In the genomic region with DNA sequence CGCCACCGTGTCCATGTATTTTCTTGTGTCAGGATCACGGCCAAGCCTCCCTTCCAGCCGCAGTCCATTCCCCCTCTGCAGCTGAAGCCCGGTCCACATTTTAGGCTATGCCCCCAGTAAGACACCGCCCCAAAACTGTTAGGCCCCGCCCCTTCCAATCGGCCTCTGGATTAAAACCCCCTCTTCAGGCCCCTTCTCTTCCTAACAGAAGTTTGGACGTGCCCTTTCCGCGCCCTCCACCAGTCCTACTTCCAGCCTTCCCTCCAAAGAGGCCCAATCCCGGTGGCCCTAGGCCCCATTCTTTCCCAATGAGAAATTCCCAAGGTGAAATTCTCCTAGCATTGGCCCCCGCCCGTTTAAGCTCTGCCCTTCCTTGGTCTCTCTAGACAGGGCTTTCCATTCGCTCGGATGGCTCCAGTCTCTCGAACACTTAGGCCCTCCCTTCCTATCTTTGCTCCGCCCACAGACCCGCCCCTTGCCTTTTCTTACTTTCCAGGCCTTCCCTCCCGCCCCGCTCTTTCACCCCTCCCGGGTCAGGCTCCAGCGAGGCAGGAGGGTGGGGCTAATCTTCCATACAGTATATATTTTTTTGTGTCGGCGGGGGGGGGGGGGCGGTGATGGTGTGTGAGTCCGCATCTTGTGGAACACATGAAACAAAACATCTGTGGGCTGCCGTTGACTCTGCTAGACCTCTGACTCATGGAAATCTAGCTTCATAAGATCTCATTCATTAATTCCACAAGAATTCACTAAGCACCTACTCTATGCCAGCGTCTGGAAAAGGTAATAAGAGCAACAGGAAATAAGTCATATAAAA, we compare ENCODE assay signal across 8 cellular contexts. TPM values are rescaled to one million over a fixed set of nuclear protein-coding genes. Genes with fewer than 3 reads are reported as not detected.
DNase-seq lines count a peak whose midpoint lies in the region; ATAC-seq and TF ChIP-seq lines count a peak whose summit lies in the region.

No MANE protein-coding gene starts in this region.

- peak overlapping the region; percentile 75 for H3K4me3 Mint-ChIP-seq in progenitor cell of endocrine pancreas (ENCODE audit: low read depth)

- H3K4me3 ChIP-seq in H7 (ENCODE audit: insufficient read depth, low read depth, low read length) = peak overlapping the region; percentile 84
- peak overlapping the region; percentile 46 to 63 for H3K4me3 ChIP-seq in gastroesophageal sphincter
- peak overlapping the region in 3 of 4 donors; percentile 51 to 61 (median 53) for H3K4me3 ChIP-seq in upper lobe of left lung

- ATAC-seq in gastroesophageal sphincter (peak; percentile 70), upper lobe of left lung (ENCODE audit: low FRiP score in 2 of 2) (peak; percentile 30 to 70), GM21737 (IDR thresholded peaks at IDR 0.05; ENCODE audit: unreplicated experiment) (no peak), HG03135 (IDR thresholded peaks at IDR 0.05; ENCODE audit: unreplicated experiment) (no peak)

- H3K9me3 Mint-ChIP-seq in progenitor cell of endocrine pancreas (ENCODE audit: low read depth) = no peaks in the 10 kb centered on the region

- peaks cover 57% of the 10 kb centered on the region for H3K27me3 Mint-ChIP-seq in progenitor cell of endocrine pancreas

- H3K9me3 ChIP-seq in gastroesophageal sphincter (no peaks in the 10 kb centered on the region), upper lobe of left lung (no peaks in the 10 kb centered on the region)

- 5 to 8% methylated on average over 21 to 23 of the region's 29 CpGs for WGBS in gastroesophageal sphincter (ENCODE audit: low coverage in 1 of 2), 2 donors
- WGBS in upper lobe of left lung, 2 donors = 18 to 19% methylated on average over 28 to 29 of the region's 29 CpGs

- no peaks in the 10 kb centered on the region for H3K36me3 Mint-ChIP-seq in progenitor cell of endocrine pancreas (ENCODE audit: insufficient read depth)

- TF ChIP-seq POLR2A in gastroesophageal sphincter (IDR thresholded peaks at IDR 0.05) (no peak), upper lobe of left lung (IDR thresholded peaks at IDR 0.05) (peak in 1 of 4 donors; percentile 29)

- DNase-seq in H7 = peak; percentile 96
- DNase-seq in OCI-M1 (lab: John Stamatoyannopoulos, UW) = peak; percentile 97
- peak; percentile 95 for DNase-seq in activated T-helper 9 cell treated with anti-CD3 and anti-CD28 coated beads, Interleukin-2, amount 50 U/mL, for 16 hours (ENCODE audit: low read depth)
- no peak for DNase-seq in progenitor cell of endocrine pancreas (ENCODE audit: low spot score, unreplicated experiment)
- peak in 1 of 2 donors; percentile 73 for DNase-seq in upper lobe of left lung

- H3K27ac Mint-ChIP-seq in progenitor cell of endocrine pancreas = peak overlapping the region; percentile 57

- peak overlapping the region; percentile 49 to 96 (median 86) for H3K27ac ChIP-seq in gastroesophageal sphincter
- H3K27ac ChIP-seq in upper lobe of left lung = peak overlapping the region; percentile 54 to 82 (median 70)

- TF ChIP-seq EP300 in gastroesophageal sphincter (IDR thresholded peaks at IDR 0.05) (no peak), upper lobe of left lung (IDR thresholded peaks at IDR 0.05) (no peak)

- H3K4me1 ChIP-seq in gastroesophageal sphincter (peaks cover 0 to 63% (median 20%) of the 10 kb centered on the region in 3 donors), upper lobe of left lung (peaks cover 30 to 45% (median 35%) of the 10 kb centered on the region in 4 donors)

- H3K36me3 ChIP-seq in H7 (replicated peaks; ENCODE audit: control insufficient read depth, insufficient read depth, low read length) = peaks cover 10% of the 10 kb centered on the region
- H3K36me3 ChIP-seq in gastroesophageal sphincter = peaks cover 0 to 36% of the 10 kb centered on the region in 2 donors
- H3K36me3 ChIP-seq in upper lobe of left lung = peaks cover 3 to 8% (median 5%) of the 10 kb centered on the region in 4 donors

- H3K27me3 ChIP-seq in H7 (ENCODE audit: control insufficient read depth, insufficient read depth, low read length) (peaks cover 24% of the 10 kb centered on the region), gastroesophageal sphincter (peaks cover 7% of the 10 kb centered on the region), upper lobe of left lung (peaks cover 0 to 13% (median 0%) of the 10 kb centered on the region in 4 donors)

- H3K4me1 Mint-ChIP-seq in progenitor cell of endocrine pancreas (ENCODE audit: low read depth) = peaks cover 3% of the 10 kb centered on the region

- TF ChIP-seq CTCF in gastroesophageal sphincter (IDR thresholded peaks at IDR 0.05) (no peak), progenitor cell of endocrine pancreas (IDR thresholded peaks at IDR 0.05; ENCODE audit: unreplicated experiment) (no peak), upper lobe of left lung (IDR thresholded peaks at IDR 0.05) (no peak)

RNA-seq across cellular contexts. Expression of gene LTBP4, which starts 13.6 kb away (rescaled TPM):
- 54.6 and 83.1 TPM in 2 replicates for total RNA-seq in H7 (2014; rRNA removed; shearing (Covaris generic))
- total RNA-seq in gastroesophageal sphincter (100 to 1,000 TPM; 199 to 369 (median 320) TPM), progenitor cell of endocrine pancreas (25.4 TPM in 2 replicates), upper lobe of left lung (100 to 1,000 TPM; 125 to 541 (median 401) TPM)

RNA-seq across cellular contexts. Expression of gene SHKBP1, which starts 38.1 kb away (rescaled TPM):
- total RNA-seq in H7 (2014; rRNA removed; shearing (Covaris generic)) = 52.3 and 58.2 TPM in 2 replicates
- total RNA-seq in gastroesophageal sphincter = 10 to 100 TPM; 30.3 to 50.1 (median 37.7) TPM
- 102 and 114 TPM in 2 replicates for total RNA-seq in progenitor cell of endocrine pancreas
- total RNA-seq in upper lobe of left lung = 100 to 1,000 TPM in 2 of 6 donors, 10 to 100 TPM in 4; 60.6 to 232 (median 90.2) TPM

Comparison
In these comparisons a context has a peak if more than half of its experiments do, and no peak if none do; other contexts are left out.
1. ATAC-seq: peak in gastroesophageal sphincter (single experiment) and upper lobe of left lung (2 of 2); none in GM21737 (single experiment) and HG03135 (single experiment).
2. Peak in every context shown above with its lines, with median percentiles within 50 percentile points of each other: H3K4me3 ChIP-seq.